Comparison of ENCODE assay signal across 8 cellular contexts in the genomic region with DNA sequence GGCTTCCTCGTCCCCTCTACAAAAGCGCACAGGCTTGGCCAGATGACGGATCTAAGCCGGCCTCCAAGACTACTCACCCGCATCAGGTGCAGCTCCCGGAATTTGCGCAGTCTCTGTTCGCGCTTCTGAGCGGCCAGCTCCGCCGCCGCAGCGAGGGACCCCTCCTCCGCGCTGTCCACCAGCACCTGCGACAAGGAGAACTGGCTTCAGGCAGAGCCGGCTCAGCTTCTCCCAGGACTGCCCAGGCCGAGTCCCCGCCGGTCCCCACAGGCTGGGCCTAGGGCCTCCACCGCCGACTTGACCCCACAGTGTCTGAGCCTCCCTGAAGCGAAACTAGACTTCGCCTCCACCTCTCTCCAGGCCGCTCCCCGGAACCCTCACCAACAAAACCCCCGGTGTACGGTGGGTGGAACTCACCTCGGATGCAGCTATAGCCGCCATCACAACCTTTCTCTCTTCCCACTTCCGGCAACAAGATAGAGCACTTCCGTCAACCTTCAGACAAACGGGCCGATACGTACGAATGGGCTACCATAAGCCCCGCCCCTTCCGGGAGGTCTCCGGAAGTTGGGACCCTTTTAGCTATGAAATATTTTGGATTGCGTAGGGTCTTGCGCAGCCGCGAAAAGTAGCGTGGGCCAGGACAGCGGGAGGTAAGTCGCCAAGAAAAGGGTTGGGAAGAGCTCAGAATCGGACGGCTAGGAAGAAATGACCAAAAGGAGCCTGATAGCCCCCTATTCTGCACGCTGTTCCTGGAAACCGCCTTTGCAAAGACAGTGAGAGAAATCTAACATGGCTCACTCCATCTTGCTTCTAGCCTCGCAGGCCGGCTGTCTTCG. TPM values are rescaled to one million over a fixed set of nuclear protein-coding genes. Genes with fewer than 3 reads are reported as not detected.
DNase-seq lines count a peak whose midpoint lies in the region; ATAC-seq and TF ChIP-seq lines count a peak whose summit lies in the region.

A gene (minus strand): TSS at position 476 of the 839 bp plus-strand sequence. CDS start 35 bp downstream, at position 441.

- H3K27me3 Mint-ChIP-seq in activated T-cell treated with anti-CD3 and anti-CD28 coated beads, Interleukin-2, amount 50 U/mL, for 4 hours (ENCODE audit: low read depth), result no peaks in the 10 kb centered on the region

- TF ChIP-seq CTCF in KMS-11 (conservative IDR thresholded peaks at IDR 0.05; ENCODE audit: low read depth, low read length) (no peak), Panc1 (IDR thresholded peaks at IDR 0.05) (no peak), esophagus squamous epithelium (IDR thresholded peaks at IDR 0.05) (no peak)

- H3K4me1 ChIP-seq in KMS-11 (ENCODE audit: low read depth, poor library complexity, severe bottlenecking) (peaks cover 41% of the 10 kb centered on the region), Panc1 (ENCODE audit: control insufficient read depth, insufficient read depth, low read length) (peaks cover 17% of the 10 kb centered on the region), esophagus squamous epithelium (peaks cover 19 to 49% (median 27%) of the 10 kb centered on the region in 3 donors), muscle layer of duodenum (ENCODE audit: control insufficient read depth in 1 of 2, insufficient read depth in 2 of 2, low read length in 2 of 2) (peaks cover 11 to 31% of the 10 kb centered on the region in 2 donors)

- no peaks in the 10 kb centered on the region for H3K9me3 Mint-ChIP-seq in activated T-cell treated with anti-CD3 and anti-CD28 coated beads, Interleukin-2, amount 50 U/mL, for 4 hours

- H3K27me3 ChIP-seq in KMS-11 (ENCODE audit: insufficient read depth, low read depth) (no peaks in the 10 kb centered on the region), Panc1 (ENCODE audit: control insufficient read depth, insufficient read depth, low read length) (no peaks in the 10 kb centered on the region), esophagus squamous epithelium (no peaks in the 10 kb centered on the region), muscle layer of duodenum (ENCODE audit: low read depth, low read length) (no peaks in the 10 kb centered on the region)

- H3K4me1 Mint-ChIP-seq in activated T-cell treated with anti-CD3 and anti-CD28 coated beads, Interleukin-2, amount 50 U/mL, for 4 hours (ENCODE audit: low read depth), result peaks cover 24% of the 10 kb centered on the region

- H3K27ac ChIP-seq in KMS-11 (peak within 1 kb of the TSS; percentile 81), Panc1 (ENCODE audit: low read length) (peak within 1 kb of the TSS; percentile 99), esophagus squamous epithelium (peak within 1 kb of the TSS; percentile 85 to 97 (median 94)), muscle layer of duodenum (ENCODE audit: low read length) (peak within 1 kb of the TSS; percentile 99)

- peaks cover 18% of the 10 kb centered on the region for H3K36me3 Mint-ChIP-seq in activated T-cell treated with anti-CD3 and anti-CD28 coated beads, Interleukin-2, amount 50 U/mL, for 4 hours (ENCODE audit: insufficient read depth)

- in situ Hi-C loops in Panc1 (cut with HindIII; ENCODE audit: low pct_unique_long_range_greater_than_20kb, low sequenced_read_pairs), result no loop called here

- BruUV-seq in Panc1 (replicated peaks; lab: Mats Ljungman, UMichigan), result TSS peak; percentile 88

- H3K4me3 Mint-ChIP-seq in activated T-cell treated with anti-CD3 and anti-CD28 coated beads, Interleukin-2, amount 50 U/mL, for 4 hours, result no peak within 1 kb of the TSS

- H3K9ac ChIP-seq in KMS-11, result peak within 1 kb of the TSS; percentile 61

- peak within 1 kb of the TSS; percentile 85 for H3K4me3 ChIP-seq in KMS-11 (IDR thresholded peaks at IDR 0.05; ENCODE audit: insufficient read depth, low read depth, low read length)
- peak within 1 kb of the TSS; percentile 77 to 85 for H3K4me3 ChIP-seq in Panc1 (ENCODE audit: low read depth in 2 of 2, low read length in 2 of 2)
- H3K4me3 ChIP-seq in esophagus squamous epithelium, result peak within 1 kb of the TSS; percentile 71 to 96 (median 82)
- peak within 1 kb of the TSS; percentile 88 to 99 for H3K4me3 ChIP-seq in muscle layer of duodenum (ENCODE audit: low read depth in 1 of 2, low read length in 2 of 2)

- DNase-seq in DMS153 treated with DMSO at 0.1 percent for 48 hours (lab: John Stamatoyannopoulos, UW; ENCODE audit: unreplicated experiment), result peak; percentile 63
- DNase-seq in Panc1 (ENCODE audit: low read depth, low spot score), result peak; percentile 83
- peak; percentile 82 for DNase-seq in activated T-cell treated with anti-CD3 and anti-CD28 coated beads, Interleukin-2, amount 50 U/mL, for 4 hours
- peak; percentile 71 for DNase-seq in esophagus squamous epithelium (lab: John Stamatoyannopoulos, UW)
- DNase-seq in stimulated activated CD8-positive, alpha-beta memory T cell treated with anti-CD3 and anti-CD28 coated beads, Interleukin-7, amount 100 ng/mL, for 4 hours (ENCODE audit: low read depth in 2 of 2), result peak; percentile 86 to 87

- H3K36me3 ChIP-seq in KMS-11 (ENCODE audit: insufficient read depth), result peaks cover 6% of the 10 kb centered on the region; the same call in 1 of the 2 replicates
- H3K36me3 ChIP-seq in Panc1 (ENCODE audit: control insufficient read depth, insufficient read depth, low read length), result peaks cover 12% of the 10 kb centered on the region
- H3K36me3 ChIP-seq in esophagus squamous epithelium, result peaks cover 15 to 41% (median 16%) of the 10 kb centered on the region in 3 donors
- H3K36me3 ChIP-seq in muscle layer of duodenum (ENCODE audit: control insufficient read depth in 1 of 2, insufficient read depth in 2 of 2, low read length in 2 of 2), result peaks cover 30 to 36% of the 10 kb centered on the region in 2 donors

- peak in 3 of 4 donors; percentile 16 to 65 (median 63) for TF ChIP-seq POLR2A in esophagus squamous epithelium (IDR thresholded peaks at IDR 0.05)

- CTCF ChIA-PET in Panc1 (lab: Charles Lee), result interaction anchor here (0.6 to 0.8 kb wide), 2 partner anchors 18 to 88 kb away, joined by 4 to 5 read pairs; no protein-coding TSS in a partner anchor

- 1 to 2% methylated on average over 30 of the region's 54 CpGs for WGBS in esophagus squamous epithelium, 2 donors

- peak; percentile 73 for ATAC-seq in GM21737 (IDR thresholded peaks at IDR 0.05; ENCODE audit: unreplicated experiment)
- ATAC-seq in Panc1, result peak; percentile 96
- peak; percentile 93 to 96 for ATAC-seq in activated T-cell treated with anti-CD3 and anti-CD28 coated beads, Interleukin-2, amount 50 U/mL, for 4 hours

- POLR2A ChIA-PET in Panc1 (lab: Charles Lee), result interaction anchor here (0.6 to 1.5 kb wide), 4 partner anchors 15 to 213 kb away, joined by 3 to 5 read pairs (median 4); a partner anchor contains a TSS

- intact Hi-C loops in Panc1 (cut with micrococcal nuclease; ENCODE audit: unreplicated experiment) (no loop called here), esophagus squamous epithelium (cut with DNase I) (no loop called here)

- H3K79me2 ChIP-seq in KMS-11 (ENCODE audit: insufficient read depth, low read depth), result peaks cover 34% of the 10 kb centered on the region; the same call in 1 of the 2 replicates

- no peaks in the 10 kb centered on the region for H4K20me1 ChIP-seq in KMS-11 (ENCODE audit: insufficient read depth)

- H3K9me3 ChIP-seq in Panc1 (ENCODE audit: control insufficient read depth, insufficient read depth, low read depth, low read length), result no peaks in the 10 kb centered on the region
- no peaks in the 10 kb centered on the region for H3K9me3 ChIP-seq in esophagus squamous epithelium
- no peaks in the 10 kb centered on the region for H3K9me3 ChIP-seq in muscle layer of duodenum (ENCODE audit: control insufficient read depth in 1 of 2, low read length in 2 of 2)

- H3K4me2 ChIP-seq in KMS-11, result peak within 1 kb of the TSS; percentile 67

- H2AFZ ChIP-seq in KMS-11 (ENCODE audit: low read depth), result peak within 1 kb of the TSS; percentile 60

RNA-seq across cellular contexts. Expression of the gene that starts here (rescaled TPM):
- total RNA-seq in Panc1 (2021; ENCODE audit: unreplicated experiment), result 28.9 TPM
- 34.5 TPM for polyA plus RNA-seq in Panc1 (2012; ENCODE audit: insufficient read length)
- 10 to 100 TPM; 46.7 to 54.9 (median 52.2) TPM for total RNA-seq in activated T-cell treated with anti-CD3 and anti-CD28 coated beads, Interleukin-2, amount 50 U/mL, for 4 hours
- 10 to 100 TPM; 14.5 to 53.2 (median 37.1) TPM for total RNA-seq in esophagus squamous epithelium

Comparison
In these comparisons a context has a peak if more than half of its experiments do, and no peak if none do; other contexts are left out.
1. Peak in every context shown above with its lines: DNase-seq, ATAC-seq, H3K4me3 ChIP-seq and H3K27ac ChIP-seq.